2 cellular contexts compared by ENCODE assay signal in genomic region chrX:2484232-2484631, GRCh38.
TF ChIP-seq lines count a peak whose summit lies in the region.

No MANE protein-coding gene starts in this region.

TF ChIP-seq in GM23338, 12 proteins besides CTCF, POLR2A, EP300 and RAD21:
- TF ChIP-seq STAT1 (IDR thresholded peaks at IDR 0.05; ENCODE audit: unreplicated experiment) (no peak), NANOG (IDR thresholded peaks at IDR 0.05; ENCODE audit: borderline replicate concordance) (no peak), ZNF114 (CRISPR knock-in tag; IDR thresholded peaks at IDR 0.05) (no peak), POLR2AphosphoS5 (IDR thresholded peaks at IDR 0.05; ENCODE audit: low read depth) (no peak), ZNF331 (CRISPR knock-in tag; IDR thresholded peaks at IDR 0.05; ENCODE audit: low read depth) (no peak), ETS1 (IDR thresholded peaks at IDR 0.05) (no peak), CREB1 (CRISPR knock-in tag; IDR thresholded peaks at IDR 0.05; ENCODE audit: low read depth) (no peak), EZH2phosphoT487 (IDR thresholded peaks at IDR 0.05; ENCODE audit: unreplicated experiment) (no peak), ZNF462 (CRISPR knock-in tag; IDR thresholded peaks at IDR 0.05) (no peak), REST (IDR thresholded peaks at IDR 0.05; ENCODE audit: unreplicated experiment) (no peak), JUNB (IDR thresholded peaks at IDR 0.05; ENCODE audit: unreplicated experiment) (no peak)

TF ChIP-seq in H1, 55 proteins besides CTCF, POLR2A, EP300 and RAD21:
- TF ChIP-seq SP4 (IDR thresholded peaks at IDR 0.05; ENCODE audit: low read length) = no peak
- no peak for TF ChIP-seq CREB1 (IDR thresholded peaks at IDR 0.05)
- no peak for TF ChIP-seq NRF1 (IDR thresholded peaks at IDR 0.05; ENCODE audit: low read depth, low read length)
- no peak for TF ChIP-seq NANOG (IDR thresholded peaks at IDR 0.05; ENCODE audit: insufficient read depth, low read depth, low read length, poor library complexity, severe bottlenecking)
- TF ChIP-seq CHD1 (IDR thresholded peaks at IDR 0.05; ENCODE audit: low read depth, low read length) = no peak
- no peak for TF ChIP-seq MAFK (IDR thresholded peaks at IDR 0.05; ENCODE audit: low read depth, low read length)
- no peak for TF ChIP-seq KDM4A (IDR thresholded peaks at IDR 0.05; ENCODE audit: low read depth, low read length, severe bottlenecking)
